In the genomic region with DNA sequence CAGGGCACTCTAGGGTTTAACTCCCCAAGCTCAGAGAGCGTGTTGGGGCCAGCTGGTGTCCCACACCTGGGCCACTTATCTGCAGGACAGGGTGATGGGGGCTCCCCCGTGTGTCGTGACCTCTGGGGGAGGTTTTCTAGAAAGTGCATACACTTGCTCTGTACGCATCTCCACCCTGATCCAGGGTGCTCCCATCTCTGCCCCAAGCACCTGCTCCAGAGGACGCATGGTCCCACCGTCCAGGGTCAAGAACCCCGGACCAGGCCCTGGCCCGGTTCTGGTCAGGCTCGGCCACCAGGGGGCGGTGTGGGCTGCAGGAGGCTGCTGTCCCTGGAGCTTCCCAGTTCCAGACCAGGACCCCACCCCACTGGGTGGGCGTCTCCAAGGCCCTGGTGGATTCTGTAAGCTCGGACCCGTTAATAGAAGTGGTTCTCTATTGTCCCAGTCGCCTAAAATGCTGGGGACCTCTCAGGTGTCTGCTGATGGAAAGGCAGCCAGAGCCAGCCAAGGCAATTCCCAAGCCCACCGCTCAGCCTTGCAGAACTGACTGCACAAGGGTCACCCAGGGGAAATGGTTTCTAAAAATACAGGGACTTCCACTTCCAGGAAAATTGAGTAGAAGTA, we compare ENCODE assay signal across 8 cellular contexts. TPM values are rescaled to one million over a fixed set of nuclear protein-coding genes. Genes with fewer than 3 reads are reported as not detected.
DNase-seq lines count a peak whose midpoint lies in the region; ATAC-seq, FAIRE-seq and TF ChIP-seq lines count a peak whose summit lies in the region.

No MANE protein-coding gene starts in this region.

- SMC1A ChIA-PET in GM12878 (lab: Charles Lee; ENCODE audit: uncharacterized antibody, unreplicated experiment): no interaction called here

- H3K27me3 ChIP-seq in RWPE2 (ENCODE audit: insufficient read depth, poor library complexity, severe bottlenecking): no peaks in the 10 kb centered on the region
- no peaks in the 10 kb centered on the region for H3K27me3 ChIP-seq in GM12878 (replicated peaks in 1 of 2; ENCODE audit: control insufficient read depth in 2 of 2, insufficient read depth in 2 of 2, low read length in 1 of 2)

- H3K27ac ChIP-seq in RWPE2 (ENCODE audit: poor library complexity, severe bottlenecking) (no peak overlapping the region), GM12878 (ENCODE audit: control insufficient read depth, insufficient read depth) (no peak overlapping the region)

- no peak for TF ChIP-seq POLR2A in GM12878 (IDR thresholded peaks at IDR 0.05; ENCODE audit: low read depth, low read length)

- 0 out of 2 replicates have a peak, but pooled peaks have one; percentile 19 for TF ChIP-seq RAD21 in GM12878 (IDR thresholded peaks at IDR 0.05; ENCODE audit: insufficient read depth, low read depth, low read length)

- no peaks in the 10 kb centered on the region for H3K36me3 ChIP-seq in RWPE2 (ENCODE audit: low read depth)
- H3K36me3 ChIP-seq in GM12878 (ENCODE audit: control insufficient read depth in 2 of 2, insufficient read depth in 2 of 2, low read length in 1 of 2): no peaks in the 10 kb centered on the region

- no peak overlapping the region for H2AFZ ChIP-seq in GM12878 (ENCODE audit: control insufficient read depth, low read depth, low read length)

- FAIRE-seq in D721Med (lab: Jason Lieb, UNC): no peak
- no peak for FAIRE-seq in GM12878 (lab: Jason Lieb, UNC)

- no peak overlapping the region for H3K4me2 ChIP-seq in GM12878 (ENCODE audit: control insufficient read depth, insufficient read depth)

- CTCF ChIA-PET in GM12878 (lab: Yijun Ruan, JAX): interaction anchor here (0.7 to 1.8 kb wide), 6 partner anchors 10 to 230 kb away, joined by 3 to 5 read pairs (median 3); no protein-coding TSS in a partner anchor

- RAD21 ChIA-PET in GM12878 (lab: Charles Lee; ENCODE audit: unreplicated experiment): no interaction called here

- intact Hi-C loops in GM12878 (cut with micrococcal nuclease; ENCODE audit: unreplicated experiment): no loop called here

- no peak for TF ChIP-seq EP300 in GM12878 (IDR thresholded peaks at IDR 0.05; ENCODE audit: borderline replicate concordance in 1 of 2, control insufficient read depth in 1 of 2, low read depth in 2 of 2, low read length in 2 of 2)

- ATAC-seq in RWPE2 (ENCODE audit: low read depth) (no peak), GM12878 (peak; percentile 56), left lobe of liver (peak; percentile 82), GM18868 (IDR thresholded peaks at IDR 0.05; ENCODE audit: unreplicated experiment) (no peak), GM19035 (IDR thresholded peaks at IDR 0.05; ENCODE audit: unreplicated experiment) (no peak)

- WGBS in GM12878 (ENCODE audit: insufficient coverage, insufficient replicate concordance, low lambda C conversion rate, missing lambda C conversion rate): 18% methylated on average over 15 of the region's 15 CpGs

- POLR2A ChIA-PET in GM12878 (lab: Charles Lee): no interaction called here

- BruUV-seq in GM12878 (replicated peaks; lab: Mats Ljungman, UMichigan): no TSS peak

- peaks cover 3% of the 10 kb centered on the region for H3K9me3 ChIP-seq in RWPE2 (ENCODE audit: severe bottlenecking)
- no peaks in the 10 kb centered on the region for H3K9me3 ChIP-seq in GM12878 (replicated peaks; ENCODE audit: control insufficient read depth, insufficient read depth, low read length)

- H3K4me3 ChIP-seq in RWPE2 (ENCODE audit: severe bottlenecking) (no peak overlapping the region), GM12878 (no peak overlapping the region)

- no peak for DNase-seq in D721Med (ENCODE audit: insufficient read length, low spot score)
- DNase-seq in RWPE2 (ENCODE audit: low spot score): no peak
- no peak for DNase-seq in GM12878 (ENCODE audit: low read depth, low spot score)
- no peak for DNase-seq in left lobe of liver (ENCODE audit: low spot score)
- peak; percentile 13 for DNase-seq in stimulated activated CD8-positive, alpha-beta memory T cell treated with anti-CD3 and anti-CD28 coated beads, Interleukin-15, amount 100 ng/mL, for 1 hour (ENCODE audit: low read depth)
- DNase-seq in HuH-7.5 (ENCODE audit: low spot score): no peak

- H3K4me1 ChIP-seq in RWPE2 (ENCODE audit: insufficient read depth, poor library complexity, severe bottlenecking) (no peaks in the 10 kb centered on the region), GM12878 (ENCODE audit: control insufficient read depth, insufficient read depth, low read length) (no peaks in the 10 kb centered on the region)

- no peaks in the 10 kb centered on the region for H3K79me2 ChIP-seq in GM12878 (ENCODE audit: control insufficient read depth, insufficient read depth, low read length)

- no peaks in the 10 kb centered on the region for H4K20me1 ChIP-seq in GM12878 (ENCODE audit: control insufficient read depth, insufficient read depth)

- no peak overlapping the region for H3K9ac ChIP-seq in GM12878 (ENCODE audit: control insufficient read depth, insufficient read depth, low read length)

- in situ Hi-C loops in GM12878 (cut with MboI): no loop called here

- peak; percentile 53 for TF ChIP-seq CTCF in D721Med (IDR thresholded peaks at IDR 0.05; ENCODE audit: insufficient read depth, missing control alignments)
- peak; percentile 67 for TF ChIP-seq CTCF in RWPE2 (IDR thresholded peaks at IDR 0.05; ENCODE audit: poor library complexity, severe bottlenecking)
- TF ChIP-seq CTCF in GM12878 (IDR thresholded peaks at IDR 0.05 in 2 of 3, conservative IDR thresholded peaks at IDR 0.05 in 1 of 3; ENCODE audit: control insufficient read depth in 2 of 3, extremely low read depth in 1 of 3, insufficient read depth in 1 of 3, low read depth in 3 of 3, low read length in 3 of 3): peak; percentile 47 to 79 (median 67)

TF ChIP-seq in GM12878, 131 proteins besides CTCF, POLR2A, EP300 and RAD21:
- TF ChIP-seq, protein P1, sequence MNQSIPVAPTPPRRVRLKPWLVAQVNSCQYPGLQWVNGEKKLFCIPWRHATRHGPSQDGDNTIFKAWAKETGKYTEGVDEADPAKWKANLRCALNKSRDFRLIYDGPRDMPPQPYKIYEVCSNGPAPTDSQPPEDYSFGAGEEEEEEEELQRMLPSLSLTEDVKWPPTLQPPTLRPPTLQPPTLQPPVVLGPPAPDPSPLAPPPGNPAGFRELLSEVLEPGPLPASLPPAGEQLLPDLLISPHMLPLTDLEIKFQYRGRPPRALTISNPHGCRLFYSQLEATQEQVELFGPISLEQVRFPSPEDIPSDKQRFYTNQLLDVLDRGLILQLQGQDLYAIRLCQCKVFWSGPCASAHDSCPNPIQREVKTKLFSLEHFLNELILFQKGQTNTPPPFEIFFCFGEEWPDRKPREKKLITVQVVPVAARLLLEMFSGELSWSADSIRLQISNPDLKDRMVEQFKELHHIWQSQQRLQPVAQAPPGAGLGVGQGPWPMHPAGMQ (IDR thresholded peaks at IDR 0.05; ENCODE audit: borderline replicate concordance): no peak
- TF ChIP-seq SMC3 (IDR thresholded peaks at IDR 0.05; ENCODE audit: borderline replicate concordance, low read length): peak; percentile 41; the same call in 1 of the 2 replicates

RNA-seq across cellular contexts. Expression of a gene that starts 34.7 kb away (rescaled TPM):
- 4.3 and 5.9 TPM in 2 replicates for total RNA-seq in GM12878 (2013; cell fraction: nucleolus; rRNA removed)
- total RNA-seq in GM12878 (2014; rRNA removed) (0.34 and 0.65 TPM in 2 replicates), GM12878 (2014; rRNA removed; fragmentation: Illumina TruSeq; extraction: Trizol) (0.13 and 0.51 TPM in 2 replicates), GM12878 (2021) (0.82 and 1.1 TPM in 2 replicates), left lobe of liver (1.1 TPM)
- 0.42 TPM for polyA plus RNA-seq in GM12878 (2011; ENCODE audit: low read depth)
- polyA plus RNA-seq in GM12878 (2011; rRNA removed) (0.19 and 0.43 TPM in 2 replicates), GM12878 (2014; fragmentation: Illumina TruSeq; extraction: Trizol) (0.34 and 1.5 TPM in 2 replicates), GM12878 (2014; fragmentation: Nextera tagmentation; extraction: Ambion mirVana) (not detected), GM12878 (2014; rRNA removed) (0.46 TPM in 1 of 2 replicates, not detected in the other), GM12878 (2016; fragmentation: Nextera tagmentation; extraction: Ambion mirVana) (not detected)
- polyA plus RNA-seq in GM12878 (2011; cell fraction: cytosol; rRNA removed): 0.12 and 0.31 TPM in 2 replicates
- 1.3 and 1.5 TPM in 2 replicates for polyA plus RNA-seq in GM12878 (2011; cell fraction: nucleus; rRNA removed)
- 1.2 and 1.4 TPM in 2 replicates for polyA plus RNA-seq in GM12878 (2012)
- polyA minus RNA-seq in GM12878 (2011; rRNA and poly(A)+ RNA removed): 1.1 and 2.0 TPM in 2 replicates
- polyA minus RNA-seq in GM12878 (2011; cell fraction: cytosol; rRNA and poly(A)+ RNA removed): not detected in 2 replicates
- polyA minus RNA-seq in GM12878 (2011; cell fraction: nucleus; rRNA and poly(A)+ RNA removed): 0.36 and 0.57 TPM in 2 replicates

RNA-seq across cellular contexts. Expression of a gene that starts 43.8 kb away (rescaled TPM):
- total RNA-seq in GM12878 (2013; cell fraction: nucleolus; rRNA removed): not detected in 2 replicates
- total RNA-seq in GM12878 (2014; rRNA removed) (0.28 TPM in 1 of 2 replicates, not detected in the other), GM12878 (2014; rRNA removed; fragmentation: Illumina TruSeq; extraction: Trizol) (not detected in 2 replicates), GM12878 (2021) (0.28 and 0.35 TPM in 2 replicates), left lobe of liver (0.75 TPM)
- polyA plus RNA-seq in GM12878 (2011; ENCODE audit: low read depth): not detected
- polyA plus RNA-seq in GM12878 (2011; rRNA removed) (not detected in 2 replicates), GM12878 (2014; fragmentation: Illumina TruSeq; extraction: Trizol) (not detected in 2 replicates), GM12878 (2014; fragmentation: Nextera tagmentation; extraction: Ambion mirVana) (under 1 TPM in 1 of 2 experiments, not detected in 1; 0.05 TPM), GM12878 (2014; rRNA removed) (0.10 TPM in 1 of 2 replicates, not detected in the other), GM12878 (2016; fragmentation: Nextera tagmentation; extraction: Ambion mirVana) (not detected)
- 0.07 TPM in 1 of 2 replicates, not detected in the other for polyA plus RNA-seq in GM12878 (2011; cell fraction: cytosol; rRNA removed)
- polyA plus RNA-seq in GM12878 (2011; cell fraction: nucleus; rRNA removed): 0.22 and 0.28 TPM in 2 replicates
- polyA plus RNA-seq in GM12878 (2012): 0.16 and 0.35 TPM in 2 replicates
- polyA minus RNA-seq in GM12878 (2011; rRNA and poly(A)+ RNA removed): not detected in 2 replicates
- polyA minus RNA-seq in GM12878 (2011; cell fraction: cytosol; rRNA and poly(A)+ RNA removed): not detected in 2 replicates
- polyA minus RNA-seq in GM12878 (2011; cell fraction: nucleus; rRNA and poly(A)+ RNA removed): not detected in 2 replicates

Comparison
In these comparisons a context has a peak if more than half of its experiments do, and no peak if none do; other contexts are left out.
1. ATAC-seq: peak in GM12878 (single experiment) and left lobe of liver (single experiment); none in RWPE2 (single experiment), GM18868 (single experiment) and GM19035 (single experiment).
2. Peak in every context shown above with its lines, with median percentiles within 50 percentile points of each other: CTCF ChIP-seq.